In the genomic region with DNA sequence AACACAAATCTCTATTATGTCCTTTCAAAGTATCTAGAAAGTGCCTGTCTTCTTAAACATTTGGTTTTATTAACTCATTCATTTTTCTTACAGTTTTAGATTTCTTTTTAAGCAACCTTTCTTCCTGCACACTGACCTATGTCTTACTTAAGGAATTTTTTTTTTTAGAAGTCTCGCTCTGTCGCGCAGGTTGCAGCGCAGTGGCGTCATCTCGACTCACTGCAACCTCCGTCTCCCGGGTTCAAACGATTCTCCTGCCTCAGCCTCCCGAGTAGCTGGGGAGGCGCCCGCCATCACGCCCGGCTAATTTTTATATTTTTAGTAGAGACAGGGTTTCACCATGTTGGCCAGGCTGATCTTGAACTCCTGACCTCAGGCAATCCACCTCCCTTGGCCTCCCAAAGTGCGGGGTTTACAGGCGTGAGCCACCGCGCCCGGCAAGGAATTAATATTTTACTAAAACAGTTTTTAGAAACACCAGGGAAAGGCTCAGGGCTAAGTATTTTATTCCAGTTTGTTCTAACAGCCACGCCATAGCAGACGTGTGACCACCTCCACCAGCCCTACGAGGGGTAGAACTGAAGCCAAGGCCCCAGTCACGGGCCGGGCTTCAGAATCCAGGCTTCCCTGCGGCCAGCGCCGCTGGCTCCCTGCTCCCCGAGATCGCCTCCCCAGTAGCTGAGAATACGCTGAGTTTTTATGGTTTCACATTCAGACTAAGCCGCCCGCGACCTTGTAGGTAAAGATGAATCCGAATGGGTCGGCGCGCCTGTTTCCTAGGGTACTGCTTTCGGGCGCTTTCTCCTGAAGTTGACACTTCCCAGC, we compare ENCODE assay signal across 1 cellular context.
TF ChIP-seq lines count a peak whose summit lies in the region.

No MANE protein-coding gene starts in this region.

TF ChIP-seq in K562, 482 proteins besides CTCF, POLR2A, EP300 and RAD21 (continued from another document and continues in another):
- TF ChIP-seq, protein P1, sequence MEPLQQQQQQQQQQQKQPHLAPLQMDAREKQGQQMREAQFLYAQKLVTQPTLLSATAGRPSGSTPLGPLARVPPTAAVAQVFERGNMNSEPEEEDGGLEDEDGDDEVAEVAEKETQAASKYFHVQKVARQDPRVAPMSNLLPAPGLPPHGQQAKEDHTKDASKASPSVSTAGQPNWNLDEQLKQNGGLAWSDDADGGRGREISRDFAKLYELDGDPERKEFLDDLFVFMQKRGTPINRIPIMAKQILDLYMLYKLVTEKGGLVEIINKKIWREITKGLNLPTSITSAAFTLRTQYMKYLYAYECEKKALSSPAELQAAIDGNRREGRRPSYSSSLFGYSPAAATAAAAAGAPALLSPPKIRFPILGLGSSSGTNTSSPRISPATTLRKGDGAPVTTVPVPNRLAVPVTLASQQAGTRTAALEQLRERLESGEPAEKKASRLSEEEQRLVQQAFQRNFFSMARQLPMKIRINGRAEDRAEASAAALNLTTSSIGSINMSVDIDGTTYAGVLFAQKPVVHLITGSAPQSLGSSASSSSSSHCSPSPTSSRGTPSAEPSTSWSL (CRISPR knock-in tag; IDR thresholded peaks at IDR 0.05; ENCODE audit: borderline replicate concordance), result no peak
- TF ChIP-seq RCOR1 (IDR thresholded peaks at IDR 0.05; ENCODE audit: borderline replicate concordance in 1 of 2, low read depth in 2 of 2, low read length in 2 of 2) (peak in 1 of 2 experiments; percentile 56; a peak in 2 of 4 replicates), NCOA1 (IDR thresholded peaks at IDR 0.05; ENCODE audit: low read depth) (peak; percentile 21; the same call in 1 of the 2 replicates), TEAD4 (IDR thresholded peaks at IDR 0.05; ENCODE audit: low read length) (peak; percentile 4; the same call in 1 of the 2 replicates), TEAD4 (CRISPR knock-in tag; IDR thresholded peaks at IDR 0.05; ENCODE audit: borderline replicate concordance) (no peak), ZNF589 (CRISPR knock-in tag; IDR thresholded peaks at IDR 0.05; ENCODE audit: low read depth) (peak; percentile 61; the same call in 1 of the 2 replicates), TAF1 (IDR thresholded peaks at IDR 0.05; ENCODE audit: control insufficient read depth, extremely low read depth, insufficient read depth, low read length, severe bottlenecking) (peak; percentile 43), ZNF445 (CRISPR knock-in tag; IDR thresholded peaks at IDR 0.05; ENCODE audit: low read depth) (no peak), HDAC6 (IDR thresholded peaks at IDR 0.05; ENCODE audit: low read depth, low read length) (no peak), SRSF3 (IDR thresholded peaks at IDR 0.05; ENCODE audit: insufficient read depth, low read length) (peak; percentile 76; the same call in 1 of the 2 replicates), GTF2E2 (tag; IDR thresholded peaks at IDR 0.05) (no peak; the same call in 1 of the 2 replicates), TCF3 (CRISPR knock-in tag; IDR thresholded peaks at IDR 0.05) (no peak), TARDBP (IDR thresholded peaks at IDR 0.05) (no peak), ZNF583 (CRISPR knock-in tag; IDR thresholded peaks at IDR 0.05) (0 out of 2 replicates have a peak, but pooled peaks have one; percentile 19), ATF6 (CRISPR knock-in tag; IDR thresholded peaks at IDR 0.05) (no peak), MIER1 (IDR thresholded peaks at IDR 0.05; ENCODE audit: low read depth) (no peak; the same call in 1 of the 2 replicates), FOSL1 (tag; conservative IDR thresholded peaks at IDR 0.05) (peak; percentile 10; the same call in 1 of the 2 replicates), NR2F6 (CRISPR knock-in tag; IDR thresholded peaks at IDR 0.05) (no peak), SREBF1 (IDR thresholded peaks at IDR 0.05; ENCODE audit: borderline replicate concordance, low read depth, low read length) (no peak), NR1H2 (CRISPR knock-in tag; IDR thresholded peaks at IDR 0.05) (no peak), ZNF609 (CRISPR knock-in tag; IDR thresholded peaks at IDR 0.05; ENCODE audit: borderline replicate concordance) (peak; percentile 58; the same call in 1 of the 2 replicates), RNF2 (IDR thresholded peaks at IDR 0.05) (no peak), PRMT5 (CRISPR knock-in tag; IDR thresholded peaks at IDR 0.05) (no peak), ZNF717 (CRISPR knock-in tag; IDR thresholded peaks at IDR 0.05) (no peak), LARP7 (IDR thresholded peaks at IDR 0.05) (peak; percentile 73; the same call in 1 of the 2 replicates), SP1 (CRISPR knock-in tag; IDR thresholded peaks at IDR 0.05) (no peak), ZNF347 (CRISPR knock-in tag; IDR thresholded peaks at IDR 0.05; ENCODE audit: low read depth) (no peak), SOX6 (IDR thresholded peaks at IDR 0.05) (peak; percentile 24; the same call in 1 of the 2 replicates), ZC3H11A (IDR thresholded peaks at IDR 0.05; ENCODE audit: low read depth, low read length) (no peak), MYC (IDR thresholded peaks at IDR 0.05; ENCODE audit: low read depth, low read length) (no peak), MYC (CRISPR knock-in tag; IDR thresholded peaks at IDR 0.05; ENCODE audit: borderline replicate concordance, low read depth) (no peak), ZFX (CRISPR knock-in tag; IDR thresholded peaks at IDR 0.05) (no peak), FOXK2 (conservative IDR thresholded peaks at IDR 0.05 in 1 of 2, IDR thresholded peaks at IDR 0.05 in 1 of 2; ENCODE audit: low read depth in 2 of 2) (no peak), NCOR1 (IDR thresholded peaks at IDR 0.05) (no peak; the same call in 1 of the 2 replicates), ADNP (tag; IDR thresholded peaks at IDR 0.05) (peak; percentile 87), ELF1 (tag; IDR thresholded peaks at IDR 0.05) (no peak), ZNF253 (CRISPR knock-in tag; conservative IDR thresholded peaks at IDR 0.05) (no peak), MAZ (CRISPR knock-in tag; conservative IDR thresholded peaks at IDR 0.05 in 1 of 2, IDR thresholded peaks at IDR 0.05 in 1 of 2) (no peak; a peak in 1 of 4 replicates), ZBTB8A (IDR thresholded peaks at IDR 0.05; ENCODE audit: partially characterized antibody) (no peak), RBM15 (IDR thresholded peaks at IDR 0.05; ENCODE audit: insufficient read depth, low read length) (0 out of 2 replicates have a peak, but pooled peaks have one; percentile 1), ETS2 (tag; IDR thresholded peaks at IDR 0.05; ENCODE audit: borderline replicate concordance, poor library complexity, severe bottlenecking) (no peak), ESRRB (CRISPR knock-in tag; IDR thresholded peaks at IDR 0.05; ENCODE audit: borderline replicate concordance) (no peak), RHOXF2B (CRISPR knock-in tag; conservative IDR thresholded peaks at IDR 0.05) (peak; percentile 70)
- TF ChIP-seq, protein P2, sequence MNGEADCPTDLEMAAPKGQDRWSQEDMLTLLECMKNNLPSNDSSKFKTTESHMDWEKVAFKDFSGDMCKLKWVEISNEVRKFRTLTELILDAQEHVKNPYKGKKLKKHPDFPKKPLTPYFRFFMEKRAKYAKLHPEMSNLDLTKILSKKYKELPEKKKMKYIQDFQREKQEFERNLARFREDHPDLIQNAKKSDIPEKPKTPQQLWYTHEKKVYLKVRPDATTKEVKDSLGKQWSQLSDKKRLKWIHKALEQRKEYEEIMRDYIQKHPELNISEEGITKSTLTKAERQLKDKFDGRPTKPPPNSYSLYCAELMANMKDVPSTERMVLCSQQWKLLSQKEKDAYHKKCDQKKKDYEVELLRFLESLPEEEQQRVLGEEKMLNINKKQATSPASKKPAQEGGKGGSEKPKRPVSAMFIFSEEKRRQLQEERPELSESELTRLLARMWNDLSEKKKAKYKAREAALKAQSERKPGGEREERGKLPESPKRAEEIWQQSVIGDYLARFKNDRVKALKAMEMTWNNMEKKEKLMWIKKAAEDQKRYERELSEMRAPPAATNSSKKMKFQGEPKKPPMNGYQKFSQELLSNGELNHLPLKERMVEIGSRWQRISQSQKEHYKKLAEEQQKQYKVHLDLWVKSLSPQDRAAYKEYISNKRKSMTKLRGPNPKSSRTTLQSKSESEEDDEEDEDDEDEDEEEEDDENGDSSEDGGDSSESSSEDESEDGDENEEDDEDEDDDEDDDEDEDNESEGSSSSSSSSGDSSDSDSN (IDR thresholded peaks at IDR 0.05; ENCODE audit: borderline replicate concordance in 1 of 2, low read depth in 2 of 2, low read length in 2 of 2), result no peak
- TF ChIP-seq, protein P3, sequence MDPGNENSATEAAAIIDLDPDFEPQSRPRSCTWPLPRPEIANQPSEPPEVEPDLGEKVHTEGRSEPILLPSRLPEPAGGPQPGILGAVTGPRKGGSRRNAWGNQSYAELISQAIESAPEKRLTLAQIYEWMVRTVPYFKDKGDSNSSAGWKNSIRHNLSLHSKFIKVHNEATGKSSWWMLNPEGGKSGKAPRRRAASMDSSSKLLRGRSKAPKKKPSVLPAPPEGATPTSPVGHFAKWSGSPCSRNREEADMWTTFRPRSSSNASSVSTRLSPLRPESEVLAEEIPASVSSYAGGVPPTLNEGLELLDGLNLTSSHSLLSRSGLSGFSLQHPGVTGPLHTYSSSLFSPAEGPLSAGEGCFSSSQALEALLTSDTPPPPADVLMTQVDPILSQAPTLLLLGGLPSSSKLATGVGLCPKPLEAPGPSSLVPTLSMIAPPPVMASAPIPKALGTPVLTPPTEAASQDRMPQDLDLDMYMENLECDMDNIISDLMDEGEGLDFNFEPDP (CRISPR knock-in tag; IDR thresholded peaks at IDR 0.05), result peak; percentile 32; the same call in 1 of the 2 replicates
- TF ChIP-seq, protein P4, sequence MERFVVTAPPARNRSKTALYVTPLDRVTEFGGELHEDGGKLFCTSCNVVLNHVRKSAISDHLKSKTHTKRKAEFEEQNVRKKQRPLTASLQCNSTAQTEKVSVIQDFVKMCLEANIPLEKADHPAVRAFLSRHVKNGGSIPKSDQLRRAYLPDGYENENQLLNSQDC (CRISPR knock-in tag; IDR thresholded peaks at IDR 0.05), result 0 out of 2 replicates have a peak, but pooled peaks have one; percentile 71
- TF ChIP-seq, protein P5, sequence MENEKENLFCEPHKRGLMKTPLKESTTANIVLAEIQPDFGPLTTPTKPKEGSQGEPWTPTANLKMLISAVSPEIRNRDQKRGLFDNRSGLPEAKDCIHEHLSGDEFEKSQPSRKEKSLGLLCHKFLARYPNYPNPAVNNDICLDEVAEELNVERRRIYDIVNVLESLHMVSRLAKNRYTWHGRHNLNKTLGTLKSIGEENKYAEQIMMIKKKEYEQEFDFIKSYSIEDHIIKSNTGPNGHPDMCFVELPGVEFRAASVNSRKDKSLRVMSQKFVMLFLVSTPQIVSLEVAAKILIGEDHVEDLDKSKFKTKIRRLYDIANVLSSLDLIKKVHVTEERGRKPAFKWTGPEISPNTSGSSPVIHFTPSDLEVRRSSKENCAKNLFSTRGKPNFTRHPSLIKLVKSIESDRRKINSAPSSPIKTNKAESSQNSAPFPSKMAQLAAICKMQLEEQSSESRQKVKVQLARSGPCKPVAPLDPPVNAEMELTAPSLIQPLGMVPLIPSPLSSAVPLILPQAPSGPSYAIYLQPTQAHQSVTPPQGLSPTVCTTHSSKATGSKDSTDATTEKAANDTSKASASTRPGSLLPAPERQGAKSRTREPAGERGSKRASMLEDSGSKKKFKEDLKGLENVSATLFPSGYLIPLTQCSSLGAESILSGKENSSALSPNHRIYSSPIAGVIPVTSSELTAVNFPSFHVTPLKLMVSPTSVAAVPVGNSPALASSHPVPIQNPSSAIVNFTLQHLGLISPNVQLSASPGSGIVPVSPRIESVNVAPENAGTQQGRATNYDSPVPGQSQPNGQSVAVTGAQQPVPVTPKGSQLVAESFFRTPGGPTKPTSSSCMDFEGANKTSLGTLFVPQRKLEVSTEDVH (IDR thresholded peaks at IDR 0.05; ENCODE audit: low read depth, partially characterized antibody), result peak; percentile 17
